Comparison of ENCODE assay signal across 32 cellular contexts in the genomic region with DNA sequence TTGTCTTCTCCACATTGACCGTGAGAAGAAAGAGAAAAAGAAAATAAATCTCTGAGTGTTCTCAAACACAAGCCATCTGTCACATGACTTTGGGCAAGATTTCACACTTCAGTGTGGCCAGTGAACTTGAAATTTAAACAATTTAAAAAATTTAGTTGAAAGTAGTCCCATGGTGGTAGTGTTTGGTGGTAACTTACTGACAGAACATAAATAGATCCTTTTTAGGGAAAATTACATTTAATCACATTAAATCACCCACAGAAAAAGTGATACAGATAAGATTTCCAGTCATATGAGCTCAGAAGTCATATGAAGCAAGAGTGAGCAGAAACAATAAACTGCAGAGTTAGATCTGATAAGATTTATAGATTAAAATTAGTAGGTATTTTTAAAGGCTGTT. TPM values are rescaled to one million over a fixed set of nuclear protein-coding genes. Genes with fewer than 3 reads are reported as not detected.
"Had no signal": no experiment of that assay in that cellular context is flagged by ENCODE, and none has a peak within 500 bp of the region (broad histone marks: within the 10 kb centered on the region; RNA-seq: fewer than 3 reads in every experiment).

No MANE protein-coding gene starts in this region.

- H3K36me3 ChIP-seq: colonic mucosa, stomach, thyroid gland, upper lobe of left lung, vagina had no signal

- H3K9ac ChIP-seq: parathyroid adenoma had no signal

- DNase-seq: activated CD4-positive, alpha-beta T cell treated with anti-CD3 and anti-CD28 coated beads, Interleukin-2, amount 50 U/mL, for 1 hour; activated CD4-positive, CD25-positive, alpha-beta regulatory T cell treated with anti-CD3 and anti-CD28 coated beads, Interleukin-2, amount 50 U/mL, for 72 hours; activated CD8-positive, alpha-beta memory T cell treated with anti-CD3 and anti-CD28 coated beads, Interleukin-2, amount 10 ng/mL, durations not matched to agents 7 days and 5 days; activated CD8-positive, alpha-beta T cell treated with anti-CD3 and anti-CD28 coated beads for 36 hours; activated effector memory CD4-positive, alpha-beta T cell treated with Interleukin-2 at 50 U/mL for 16 hours; activated naive CD4-positive, alpha-beta T cell treated with Interleukin-2 at 50 U/mL for 16 hours; activated T-cell treated with anti-CD3 and anti-CD28 coated beads for 4 hours; anterior cingulate cortex; colonic mucosa; effector CD8-positive, alpha-beta T cell; foreskin fibroblast; head of caudate nucleus; hippocampal formation; immature natural killer cell; kidney; left colon; midbrain; naive thymus-derived CD4-positive, alpha-beta T cell; stimulated activated naive B cell treated with anti-CD40 and anti-IgM and Interleukin-4, amounts not matched to agents 10 μg/mL and 1 μg/mL and 100 μg/mL, for 72 hours; stomach; T-helper 9 cell; thyroid gland; upper lobe of left lung had no signal

- H3K79me2 ChIP-seq: parathyroid adenoma had no signal

- H3K4me3 ChIP-seq: colonic mucosa, skin epidermis, stomach, thyroid gland, upper lobe of left lung, vagina had no signal

- H3K27me3 ChIP-seq: colonic mucosa, stomach, thyroid gland, upper lobe of left lung, vagina had no signal

- H3K27ac Mint-ChIP-seq: activated CD8-positive, alpha-beta memory T cell treated with anti-CD3 and anti-CD28 coated beads, Interleukin-2, amount 10 ng/mL, durations not matched to agents 7 days and 5 days; activated CD8-positive, alpha-beta T cell treated with anti-CD3 and anti-CD28 coated beads for 36 hours; activated naive CD8-positive, alpha-beta T cell; immature natural killer cell; memory B cell; naive thymus-derived CD4-positive, alpha-beta T cell; stimulated activated naive B cell treated with anti-CD40 and anti-IgM and Interleukin-4, amounts not matched to agents 10 μg/mL and 1 μg/mL and 100 μg/mL, for 72 hours; T-helper 1 cell treated with Interleukin-12 subunit alpha and Interleukin-12 subunit beta and Interleukin-4 antibody, amounts not matched to agents 30 μg/mL and 1 μg/mL, for 36 hours had no signal

- H3K27ac ChIP-seq: colonic mucosa, parathyroid adenoma, skin epidermis, stomach, upper lobe of left lung, vagina had no signal

- H3K4me3 Mint-ChIP-seq: activated CD8-positive, alpha-beta memory T cell treated with anti-CD3 and anti-CD28 coated beads, Interleukin-2, amount 10 ng/mL, durations not matched to agents 7 days and 5 days; activated CD8-positive, alpha-beta T cell treated with anti-CD3 and anti-CD28 coated beads for 36 hours; activated naive CD8-positive, alpha-beta T cell; central memory CD8-positive, alpha-beta T cell; immature natural killer cell; memory B cell; naive thymus-derived CD4-positive, alpha-beta T cell; stimulated activated naive B cell treated with anti-CD40 and anti-IgM and Interleukin-4, amounts not matched to agents 10 μg/mL and 1 μg/mL and 100 μg/mL, for 72 hours; T-helper 1 cell treated with Interleukin-12 subunit alpha and Interleukin-12 subunit beta and Interleukin-4 antibody, amounts not matched to agents 30 μg/mL and 1 μg/mL, for 36 hours had no signal

- ATAC-seq: activated CD8-positive, alpha-beta memory T cell treated with anti-CD3 and anti-CD28 coated beads, Interleukin-2, amount 10 ng/mL, durations not matched to agents 7 days and 5 days; activated CD8-positive, alpha-beta T cell treated with anti-CD3 and anti-CD28 coated beads for 36 hours; left colon; naive thymus-derived CD4-positive, alpha-beta T cell; sciatic nerve; stimulated activated naive B cell treated with anti-CD40 and anti-IgM and Interleukin-4, amounts not matched to agents 10 μg/mL and 1 μg/mL and 100 μg/mL, for 72 hours had no signal

- H3K4me1 Mint-ChIP-seq: central memory CD8-positive, alpha-beta T cell; immature natural killer cell; memory B cell; naive thymus-derived CD4-positive, alpha-beta T cell had no signal

- H3K9me3 Mint-ChIP-seq: activated CD8-positive, alpha-beta T cell treated with anti-CD3 and anti-CD28 coated beads for 36 hours; central memory CD8-positive, alpha-beta T cell; memory B cell; stimulated activated naive B cell treated with anti-CD40 and anti-IgM and Interleukin-4, amounts not matched to agents 10 μg/mL and 1 μg/mL and 100 μg/mL, for 72 hours; T-helper 1 cell treated with Interleukin-12 subunit alpha and Interleukin-12 subunit beta and Interleukin-4 antibody, amounts not matched to agents 30 μg/mL and 1 μg/mL, for 36 hours had no signal

- H3K4me1 ChIP-seq: colonic mucosa, parathyroid adenoma, vagina had no signal

- H2AFZ ChIP-seq: parathyroid adenoma had no signal

- H3K36me3 Mint-ChIP-seq: activated CD8-positive, alpha-beta memory T cell treated with anti-CD3 and anti-CD28 coated beads, Interleukin-2, amount 10 ng/mL, durations not matched to agents 7 days and 5 days; activated naive CD8-positive, alpha-beta T cell; immature natural killer cell; memory B cell; naive thymus-derived CD4-positive, alpha-beta T cell; stimulated activated naive B cell treated with anti-CD40 and anti-IgM and Interleukin-4, amounts not matched to agents 10 μg/mL and 1 μg/mL and 100 μg/mL, for 72 hours had no signal

- FAIRE-seq: bronchial epithelial cell had no signal

- H3K9me3 ChIP-seq: colonic mucosa, stomach, thyroid gland, upper lobe of left lung, vagina had no signal

RNA-seq across cellular contexts. Expression of a gene that starts 31.9 kb away (rescaled TPM):
- total RNA-seq: activated CD8-positive, alpha-beta memory T cell treated with anti-CD3 and anti-CD28 coated beads, Interleukin-2, amount 10 ng/mL, durations not matched to agents 7 days and 5 days; activated CD8-positive, alpha-beta T cell treated with anti-CD3 and anti-CD28 coated beads for 36 hours; naive thymus-derived CD4-positive, alpha-beta T cell had no signal
- polyA plus RNA-seq: immature natural killer cell; naive thymus-derived CD4-positive, alpha-beta T cell had no signal
